Comparison of ENCODE assay signal across 21 cellular contexts in genomic region chr1:246518456-246519205, GRCh38.
"Had no signal": no experiment of that assay in that cellular context is flagged by ENCODE, and none has a peak within 500 bp of the region (broad histone marks: within the 10 kb centered on the region; RNA-seq: fewer than 3 reads in every experiment).

No MANE protein-coding gene starts in this region.

- H3K9me3 ChIP-seq: ovary had no signal

- H3K4me1 ChIP-seq: gastrocnemius medialis, left lung, psoas muscle, sigmoid colon, suprapubic skin, transverse colon had no signal

- H3K4me1 Mint-ChIP-seq: naive thymus-derived CD8-positive, alpha-beta T cell; nephron progenitor cell; stimulated activated memory B cell treated with anti-CD40 and anti-IgM and Interleukin-4, amounts not matched to agents 10 μg/mL and 1 μg/mL and 100 μg/mL, for 72 hours had no signal

- DNase-seq: cerebellar nuclear complex; cortex of kidney; foreskin fibroblast; gastrocnemius medialis; head of caudate nucleus; left cardiac atrium; naive thymus-derived CD8-positive, alpha-beta T cell; nephron progenitor cell; occipital lobe; ovary; psoas muscle; right cardiac atrium; sigmoid colon; stimulated activated CD4-positive, alpha-beta T cell treated with anti-CD3 and anti-CD28 coated beads, Interleukin-2, amount 100 ng/mL, for 24 hours; stimulated activated CD4-positive, alpha-beta T cell treated with anti-CD3 and anti-CD28 coated beads, Interleukin-4, amount 100 ng/mL, for 24 hours; transverse colon had no signal

- H3K36me3 Mint-ChIP-seq: stimulated activated memory B cell treated with anti-CD40 and anti-IgM and Interleukin-4, amounts not matched to agents 10 μg/mL and 1 μg/mL and 100 μg/mL, for 72 hours had no signal

- H3K4me3 Mint-ChIP-seq: naive thymus-derived CD8-positive, alpha-beta T cell; nephron progenitor cell; stimulated activated memory B cell treated with anti-CD40 and anti-IgM and Interleukin-4, amounts not matched to agents 10 μg/mL and 1 μg/mL and 100 μg/mL, for 72 hours; stimulated activated naive CD8-positive, alpha-beta T cell treated with anti-CD3 and anti-CD28 coated beads, Interleukin-15, Interleukin-2, amounts not matched to agents 100 ng/mL and 50 ng/mL, for 24 hours had no signal

- ATAC-seq: gastrocnemius medialis; left cardiac atrium; left lung; naive thymus-derived CD8-positive, alpha-beta T cell; psoas muscle; stimulated activated memory B cell treated with anti-CD40 and anti-IgM and Interleukin-4, amounts not matched to agents 10 μg/mL and 1 μg/mL and 100 μg/mL, for 72 hours had no signal

- H3K27ac ChIP-seq: epithelial cell of prostate, gastrocnemius medialis, left lung, ovary, psoas muscle, sigmoid colon, suprapubic skin, transverse colon had no signal

- H3K27ac Mint-ChIP-seq: nephron progenitor cell; stimulated activated memory B cell treated with anti-CD40 and anti-IgM and Interleukin-4, amounts not matched to agents 10 μg/mL and 1 μg/mL and 100 μg/mL, for 72 hours; stimulated activated naive CD8-positive, alpha-beta T cell treated with anti-CD3 and anti-CD28 coated beads, Interleukin-15, Interleukin-2, amounts not matched to agents 100 ng/mL and 50 ng/mL, for 24 hours had no signal

- H3K36me3 ChIP-seq: gastrocnemius medialis, left lung, ovary, sigmoid colon, suprapubic skin, transverse colon had no signal

- H3K4me3 ChIP-seq: gastrocnemius medialis, left lung, ovary, psoas muscle, sigmoid colon, suprapubic skin, transverse colon had no signal

- H3K27me3 ChIP-seq: gastrocnemius medialis, left lung, ovary, sigmoid colon, suprapubic skin, transverse colon had no signal
